ENCODE assay signal across 31 cellular contexts in the genomic region with DNA sequence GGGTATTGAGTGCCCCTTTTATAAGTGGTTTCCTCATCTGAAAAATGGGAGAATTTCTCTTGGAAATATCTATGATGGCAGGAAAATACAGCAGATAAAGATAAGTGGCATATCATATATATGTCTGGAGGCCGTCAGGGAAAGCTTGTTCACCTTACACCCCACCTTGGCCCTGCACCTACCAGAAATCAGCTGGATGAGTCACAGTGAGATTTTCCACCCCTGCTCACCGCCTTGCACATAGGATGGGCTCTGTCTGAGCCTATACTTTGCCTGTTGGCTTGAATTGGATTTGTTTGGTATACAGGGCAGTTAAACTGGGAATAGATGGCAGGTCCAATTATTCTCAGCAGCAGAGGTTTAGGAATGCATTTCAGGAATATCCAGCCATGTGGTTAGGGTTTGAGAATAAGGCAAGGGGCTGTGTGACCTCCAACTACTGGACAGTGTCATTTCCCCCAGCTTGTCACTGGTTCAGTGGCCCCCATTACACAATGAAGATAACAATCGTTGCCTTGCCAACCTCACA. TPM values are rescaled to one million over a fixed set of nuclear protein-coding genes. Genes with fewer than 3 reads are reported as not detected.
"Had no signal": no experiment of that assay in that cellular context is flagged by ENCODE, and none has a peak within 500 bp of the region (broad histone marks: within the 10 kb centered on the region; RNA-seq: fewer than 3 reads in every experiment).

A gene with protein sequence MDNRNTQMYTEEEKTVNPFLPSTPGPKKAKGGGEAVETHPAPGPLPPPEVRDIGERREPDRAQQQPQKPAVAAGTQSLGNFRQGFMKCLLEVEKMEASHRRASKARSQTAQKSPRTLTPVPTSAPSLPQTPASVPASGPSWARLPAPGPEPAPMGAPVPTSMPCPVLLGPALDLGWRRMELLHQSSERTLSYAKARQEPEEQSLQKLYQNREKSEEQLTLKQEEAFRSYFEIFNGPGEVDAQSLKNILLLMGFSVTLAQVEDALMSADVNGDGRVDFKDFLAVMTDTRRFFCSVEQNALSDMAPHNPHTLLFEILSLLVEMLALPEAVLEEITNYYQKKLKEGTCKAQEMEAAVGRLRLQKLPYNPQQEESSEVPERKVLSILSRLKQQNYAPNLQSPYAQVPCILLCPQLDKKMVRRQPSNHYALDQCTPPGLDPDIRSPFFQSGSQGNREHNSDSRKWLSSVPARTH (minus strand): TSS at position 479 of the 529 bp plus-strand sequence. CDS start 6,053 bp downstream, outside the sequence.

- H3K9me3 Mint-ChIP-seq: activated CD4-positive, alpha-beta T cell treated with anti-CD3 and anti-CD28 coated beads, Interleukin-2, amount 10 ng/mL, durations not matched to agents 7 days and 5 days; activated naive CD4-positive, alpha-beta T cell treated with anti-CD3 and anti-CD28 coated beads for 36 hours; activated T-helper 17 cell treated with anti-CD3 and anti-CD28 coated beads, Interleukin-2, amount 50 U/mL, for 72 hours; T-cell; WTC11 had no signal

- H3K27ac ChIP-seq: adrenal gland, SK-N-MC had no signal

- H3K36me3 Mint-ChIP-seq: activated naive CD8-positive, alpha-beta T cell; WTC11 had no signal

- H3K27me3 ChIP-seq: adrenal gland, MG63 had no signal

- H3K36me3 ChIP-seq: adrenal gland, MG63 had no signal

- H3K27me3 Mint-ChIP-seq: activated naive CD8-positive, alpha-beta T cell had no signal

- H3K4me1 Mint-ChIP-seq: activated T-helper 17 cell treated with anti-CD3 and anti-CD28 coated beads, Interleukin-2, amount 50 U/mL, for 72 hours had no signal

- H3K4me3 ChIP-seq: adrenal gland, MG63, SK-N-MC had no signal

- H3K9me3 ChIP-seq: adrenal gland, MG63 had no signal

- H3K27ac Mint-ChIP-seq: activated CD4-positive, alpha-beta T cell treated with anti-CD3 and anti-CD28 coated beads, Interleukin-2, amount 10 ng/mL, durations not matched to agents 7 days and 5 days; activated naive CD4-positive, alpha-beta T cell treated with anti-CD3 and anti-CD28 coated beads for 36 hours; activated naive CD8-positive, alpha-beta T cell; activated T-helper 17 cell treated with anti-CD3 and anti-CD28 coated beads, Interleukin-2, amount 50 U/mL, for 72 hours; T-cell; WTC11 had no signal

- H3K4me3 Mint-ChIP-seq: activated CD4-positive, alpha-beta T cell treated with anti-CD3 and anti-CD28 coated beads, Interleukin-2, amount 10 ng/mL, durations not matched to agents 7 days and 5 days; activated naive CD4-positive, alpha-beta T cell treated with anti-CD3 and anti-CD28 coated beads for 36 hours; activated T-helper 17 cell treated with anti-CD3 and anti-CD28 coated beads, Interleukin-2, amount 50 U/mL, for 72 hours; WTC11 had no signal

- DNase-seq: activated CD4-positive, alpha-beta T cell treated with anti-CD3 and anti-CD28 coated beads, Interleukin-2, amount 10 ng/mL, durations not matched to agents 7 days and 5 days; activated CD4-positive, CD25-positive, alpha-beta regulatory T cell treated with anti-CD3 and anti-CD28 coated beads, Interleukin-2, amount 50 U/mL, for 72 hours; activated gamma-delta T cell; activated naive CD4-positive, alpha-beta T cell treated with anti-CD3 and anti-CD28 coated beads for 36 hours; activated T-cell treated with anti-CD3 and anti-CD28 coated beads for 4 hours; activated T-cell treated with anti-CD3 and anti-CD28 coated beads, Interleukin-2, amount 50 U/mL, for 48 hours; adrenal gland; anterior cingulate cortex; MG63; MV-4-11; NCI-H1092 treated with DMSO at 0.1 percent for 48 hours; NCI-H1417 treated with DMSO at 0.1 percent for 48 hours; NCI-H1694; NCI-H2029; NCI-H2107; NCI-H2171 treated with DMSO at 0.1 percent for 48 hours; NCI-H226; NCI-H526 treated with DMSO at 0.1 percent for 48 hours; NCI-H82; NK-92 treated with Interleukin-12 subunit alpha and Interleukin-12 subunit beta, amount 100 ng/mL, for 24 hours; OCI-M1; RPMI8226; T-cell had no signal

- ATAC-seq: activated T-helper 17 cell treated with anti-CD3 and anti-CD28 coated beads, Interleukin-2, amount 50 U/mL, for 72 hours; Panc1; Right ventricle myocardium inferior; T-cell; WTC11 had no signal

RNA-seq across cellular contexts. Expression of the gene that starts here (rescaled TPM):
- total RNA-seq: activated CD4-positive, alpha-beta T cell treated with anti-CD3 and anti-CD28 coated beads, Interleukin-2, amount 10 ng/mL, durations not matched to agents 7 days and 5 days; activated CD8-positive, alpha-beta memory T cell treated with anti-CD3 and anti-CD28 coated beads for 36 hours; activated naive CD4-positive, alpha-beta T cell treated with anti-CD3 and anti-CD28 coated beads for 36 hours; adrenal gland; NCI-H460; Right ventricle myocardium inferior; T-cell; WTC11 had no signal
